Comparison of ENCODE assay signal across 8 cellular contexts in the genomic region with DNA sequence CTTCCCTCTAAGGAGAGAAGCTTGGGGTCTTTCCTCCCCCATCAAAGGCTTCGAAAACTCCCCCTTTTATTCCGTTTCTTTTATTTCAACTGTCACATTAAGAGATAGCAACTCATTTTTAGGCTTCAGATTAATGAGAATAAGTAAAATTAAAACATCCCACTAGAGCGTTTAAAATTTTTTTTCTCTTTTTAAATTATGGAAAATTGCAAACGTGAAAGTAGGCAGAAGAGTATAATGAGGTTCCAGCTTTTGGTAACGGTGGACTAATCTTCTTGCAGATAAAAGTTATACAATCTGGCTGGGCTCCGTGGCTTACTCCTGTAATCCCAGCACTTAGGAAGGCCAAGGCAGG.
DNase-seq lines count a peak whose midpoint lies in the region; ATAC-seq, FAIRE-seq and TF ChIP-seq lines count a peak whose summit lies in the region.

No MANE protein-coding gene starts in this region.

- DNase-seq in activated CD8-positive, alpha-beta memory T cell treated with anti-CD3 and anti-CD28 coated beads, Interleukin-2, amount 10 ng/mL, durations not matched to agents 7 days and 5 days = no peak
- DNase-seq in activated CD8-positive, alpha-beta memory T cell treated with anti-CD3 and anti-CD28 coated beads, Interleukin-2, amount 50 U/mL, for 4 hours = no peak
- no peak for DNase-seq in activated naive CD8-positive, alpha-beta T cell treated with anti-CD3 and anti-CD28 coated beads for 36 hours
- no peak for DNase-seq in left lung
- DNase-seq in suprapubic skin (ENCODE audit: low spot score in 2 of 2) = no peak
- DNase-seq in Caco-2 = no peak
- DNase-seq in urothelium cell line (ENCODE audit: low spot score) = no peak
- no peak for DNase-seq in NCI-H446 (lab: John Stamatoyannopoulos, UW)

- H3K27me3 ChIP-seq in left lung (peaks cover 0 to 10% of the 10 kb centered on the region in 2 donors), suprapubic skin (no peaks in the 10 kb centered on the region), Caco-2 (replicated peaks; ENCODE audit: control insufficient read depth, insufficient read depth, low read length) (no peaks in the 10 kb centered on the region)

- no peak for FAIRE-seq in urothelium cell line (lab: Jason Lieb, UNC)

- no TSS peak for BruUV-seq in Caco-2 (replicated peaks; lab: Mats Ljungman, UMichigan)

- H3K9me3 ChIP-seq in left lung (no peaks in the 10 kb centered on the region), suprapubic skin (no peaks in the 10 kb centered on the region), Caco-2 (no peaks in the 10 kb centered on the region)

- no peak overlapping the region for H3K27ac ChIP-seq in left lung
- no peak overlapping the region for H3K27ac ChIP-seq in suprapubic skin

- H3K4me1 ChIP-seq in left lung = peaks cover 0 to 6% of the 10 kb centered on the region in 2 donors
- peaks cover 14% of the 10 kb centered on the region for H3K4me1 ChIP-seq in suprapubic skin
- no peaks in the 10 kb centered on the region for H3K4me1 ChIP-seq in Caco-2

- POLR2A ChIA-PET in Caco-2 (lab: Charles Lee) = no interaction called here

- intact Hi-C loops in left lung (cut with DNase I) = loop anchor here in 1 of 2 donors (5.0 kb wide), 1 partner anchor 193 kb away; no protein-coding TSS in a partner anchor
- intact Hi-C loops in Caco-2 (cut with micrococcal nuclease; ENCODE audit: unreplicated experiment) = loop anchor here (1.0 kb wide), 1 partner anchor 194 kb away; no protein-coding TSS in a partner anchor

- 19% methylated on average over 6 of the region's 6 CpGs for WGBS in suprapubic skin

- H3K4me3 ChIP-seq in left lung = peak overlapping the region; percentile 31 to 47
- H3K4me3 ChIP-seq in suprapubic skin = peak overlapping the region; percentile 72
- no peak overlapping the region for H3K4me3 ChIP-seq in Caco-2 (ENCODE audit: low read depth, low read length)

- ATAC-seq in activated CD8-positive, alpha-beta memory T cell treated with anti-CD3 and anti-CD28 coated beads, Interleukin-2, amount 10 ng/mL, durations not matched to agents 7 days and 5 days = no peak
- no peak for ATAC-seq in left lung

- no peak overlapping the region for H3K27ac Mint-ChIP-seq in activated CD8-positive, alpha-beta memory T cell treated with anti-CD3 and anti-CD28 coated beads, Interleukin-2, amount 10 ng/mL, durations not matched to agents 7 days and 5 days
- H3K27ac Mint-ChIP-seq in activated naive CD8-positive, alpha-beta T cell treated with anti-CD3 and anti-CD28 coated beads for 36 hours = no peak overlapping the region
- H3K27ac Mint-ChIP-seq in Caco-2 (ENCODE audit: unreplicated experiment) = no peak overlapping the region

- CTCF ChIA-PET in activated CD8-positive, alpha-beta memory T cell treated with anti-CD3 and anti-CD28 coated beads, Interleukin-2, amount 10 ng/mL, durations not matched to agents 7 days and 5 days (lab: Charles Lee) = interaction anchor here (0.6 to 2.5 kb wide), 14 partner anchors 8 to 564 kb away, joined by 3 to 13 read pairs (median 3); partner anchors contain the start of gene RMP24
- CTCF ChIA-PET in Caco-2 (lab: Charles Lee) = interaction anchor here (0.8 kb wide), 1 partner anchor 14 kb away, joined by 3 read pairs; no protein-coding TSS in a partner anchor

- H3K4me3 Mint-ChIP-seq in activated CD8-positive, alpha-beta memory T cell treated with anti-CD3 and anti-CD28 coated beads, Interleukin-2, amount 10 ng/mL, durations not matched to agents 7 days and 5 days = peak overlapping the region; percentile 65
- H3K4me3 Mint-ChIP-seq in activated naive CD8-positive, alpha-beta T cell treated with anti-CD3 and anti-CD28 coated beads for 36 hours = peak overlapping the region; percentile 75
- H3K4me3 Mint-ChIP-seq in Caco-2 (ENCODE audit: unreplicated experiment) = no peak overlapping the region

- TF ChIP-seq EP300 in suprapubic skin (IDR thresholded peaks at IDR 0.05) = no peak

- H3K36me3 ChIP-seq in left lung = no peaks in the 10 kb centered on the region
- H3K36me3 ChIP-seq in suprapubic skin = no peaks in the 10 kb centered on the region
- H3K36me3 ChIP-seq in Caco-2 (ENCODE audit: control insufficient read depth, insufficient read depth, low read length) = no peaks in the 10 kb centered on the region

- peaks cover 20% of the 10 kb centered on the region for H3K27me3 Mint-ChIP-seq in activated CD8-positive, alpha-beta memory T cell treated with anti-CD3 and anti-CD28 coated beads, Interleukin-2, amount 10 ng/mL, durations not matched to agents 7 days and 5 days
- peaks cover 23% of the 10 kb centered on the region for H3K27me3 Mint-ChIP-seq in activated naive CD8-positive, alpha-beta T cell treated with anti-CD3 and anti-CD28 coated beads for 36 hours
- H3K27me3 Mint-ChIP-seq in Caco-2 (ENCODE audit: insufficient read depth, unreplicated experiment) = peaks cover 2% of the 10 kb centered on the region

- no peaks in the 10 kb centered on the region for H3K9me3 Mint-ChIP-seq in activated CD8-positive, alpha-beta memory T cell treated with anti-CD3 and anti-CD28 coated beads, Interleukin-2, amount 10 ng/mL, durations not matched to agents 7 days and 5 days (ENCODE audit: low read depth)
- H3K9me3 Mint-ChIP-seq in activated naive CD8-positive, alpha-beta T cell treated with anti-CD3 and anti-CD28 coated beads for 36 hours = no peaks in the 10 kb centered on the region
- no peaks in the 10 kb centered on the region for H3K9me3 Mint-ChIP-seq in Caco-2 (ENCODE audit: unreplicated experiment)

- TF ChIP-seq CTCF in left lung (IDR thresholded peaks at IDR 0.05) (no peak), suprapubic skin (IDR thresholded peaks at IDR 0.05) (no peak), Caco-2 (IDR thresholded peaks at IDR 0.05; ENCODE audit: insufficient read depth in 1 of 2, low read depth in 1 of 2, low read length in 1 of 2, severe bottlenecking in 1 of 2, unreplicated experiment in 1 of 2) (no peak)

- peaks cover 3% of the 10 kb centered on the region for H3K4me1 Mint-ChIP-seq in activated CD8-positive, alpha-beta memory T cell treated with anti-CD3 and anti-CD28 coated beads, Interleukin-2, amount 10 ng/mL, durations not matched to agents 7 days and 5 days
- H3K4me1 Mint-ChIP-seq in activated naive CD8-positive, alpha-beta T cell treated with anti-CD3 and anti-CD28 coated beads for 36 hours = peaks cover 6% of the 10 kb centered on the region
- H3K4me1 Mint-ChIP-seq in Caco-2 (ENCODE audit: low read depth, unreplicated experiment) = no peaks in the 10 kb centered on the region

- no peak for TF ChIP-seq POLR2A in suprapubic skin (IDR thresholded peaks at IDR 0.05)

- no peaks in the 10 kb centered on the region for H3K36me3 Mint-ChIP-seq in activated CD8-positive, alpha-beta memory T cell treated with anti-CD3 and anti-CD28 coated beads, Interleukin-2, amount 10 ng/mL, durations not matched to agents 7 days and 5 days
- no peaks in the 10 kb centered on the region for H3K36me3 Mint-ChIP-seq in activated naive CD8-positive, alpha-beta T cell treated with anti-CD3 and anti-CD28 coated beads for 36 hours
- H3K36me3 Mint-ChIP-seq in Caco-2 (ENCODE audit: insufficient read depth, unreplicated experiment) = no peaks in the 10 kb centered on the region
